20 cellular contexts compared by ENCODE assay signal in genomic region chr10:7942859-7943258, GRCh38.
"Had no signal": no experiment of that assay in that cellular context is flagged by ENCODE, and none has a peak within 500 bp of the region (broad histone marks: within the 10 kb centered on the region; RNA-seq: fewer than 3 reads in every experiment).

No MANE protein-coding gene starts in this region.

- ATAC-seq: left ventricle myocardium superior; naive thymus-derived CD4-positive, alpha-beta T cell; psoas muscle; right cardiac atrium; T-helper 17 cell had no signal

- H3K27me3 ChIP-seq: neural progenitor cell, suprapubic skin had no signal

- H3K27ac Mint-ChIP-seq: activated naive CD8-positive, alpha-beta T cell; immature natural killer cell; memory B cell; neural progenitor cell; T-helper 17 cell had no signal

- H3K4me2 ChIP-seq: neural progenitor cell had no signal

- H3K27ac ChIP-seq: epithelial cell of prostate, neural progenitor cell, psoas muscle, skin epidermis, suprapubic skin, VCaP had no signal

- H3K9me3 Mint-ChIP-seq: neural progenitor cell had no signal

- DNase-seq: activated CD4-positive, alpha-beta T cell treated with anti-CD3 and anti-CD28 coated beads for 1 hour; activated CD4-positive, alpha-beta T cell treated with anti-CD3 and anti-CD28 coated beads, Interleukin-2, amount 50 U/mL, for 48 hours; activated gamma-delta T cell; dermis blood vessel endothelial cell; effector memory CD4-positive, alpha-beta T cell; immature natural killer cell; left ventricle myocardium superior; naive thymus-derived CD4-positive, alpha-beta T cell; psoas muscle; right cardiac atrium; stimulated activated naive CD8-positive, alpha-beta T cell treated with anti-CD3 and anti-CD28 coated beads, Interleukin-15, amount 100 ng/mL, for 72 hours; T-helper 17 cell; trophoblast cell had no signal

- H3K4me1 ChIP-seq: neural progenitor cell, suprapubic skin had no signal

- H3K9me3 ChIP-seq: psoas muscle had no signal

- H3K4me1 Mint-ChIP-seq: neural progenitor cell had no signal

- H3K4me3 ChIP-seq: neural progenitor cell, psoas muscle, skin epidermis, suprapubic skin had no signal

- H2AFZ ChIP-seq: neural progenitor cell had no signal

- H3K27me3 Mint-ChIP-seq: activated naive CD8-positive, alpha-beta T cell; memory B cell; naive thymus-derived CD4-positive, alpha-beta T cell; stimulated activated naive CD8-positive, alpha-beta T cell treated with anti-CD3 and anti-CD28 coated beads, Interleukin-15, amount 100 ng/mL, for 72 hours; T-helper 17 cell had no signal

- H3K9ac ChIP-seq: neural progenitor cell had no signal

- H3K36me3 ChIP-seq: neural progenitor cell, suprapubic skin had no signal

- H3K4me3 Mint-ChIP-seq: activated naive CD8-positive, alpha-beta T cell; immature natural killer cell; memory B cell; naive thymus-derived CD4-positive, alpha-beta T cell; neural progenitor cell; stimulated activated naive CD8-positive, alpha-beta T cell treated with anti-CD3 and anti-CD28 coated beads, Interleukin-15, amount 100 ng/mL, for 72 hours; T-helper 17 cell had no signal
